ENCODE assay signal across 2 cellular contexts in the genomic region with DNA sequence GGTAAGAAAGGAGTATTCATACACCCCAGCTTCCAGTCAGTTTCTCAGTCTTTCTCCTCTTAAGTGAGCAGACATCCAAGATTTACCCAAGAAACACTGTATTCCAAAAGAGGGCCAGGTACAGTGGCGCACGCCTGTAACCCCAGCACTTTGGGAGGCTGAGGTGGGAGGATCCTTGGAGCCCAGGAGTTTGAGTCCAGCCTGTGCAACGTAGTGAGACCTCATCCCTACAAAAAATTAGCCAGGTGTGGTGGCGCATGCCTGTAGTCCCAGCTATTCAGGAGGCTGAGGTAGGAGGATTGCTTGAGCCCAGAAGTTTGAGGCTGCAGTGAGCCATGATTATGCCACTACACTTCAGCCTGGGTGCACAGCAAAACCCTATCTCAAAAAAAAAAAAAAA. TPM values are rescaled to one million over a fixed set of nuclear protein-coding genes. Genes with fewer than 3 reads are reported as not detected.
"Had no signal": no experiment of that assay in that cellular context is flagged by ENCODE, and none has a peak within 500 bp of the region (broad histone marks: within the 10 kb centered on the region; RNA-seq: fewer than 3 reads in every experiment).

No MANE protein-coding gene starts in this region.

RNA-seq across cellular contexts. Expression of a gene that starts 9.6 kb away (rescaled TPM):
- polyA plus RNA-seq: HepG2 had no signal

RNA-seq across cellular contexts. Expression of a gene that starts 20.4 kb away (rescaled TPM):
- total RNA-seq: NCI-H460 had no signal
